In the genomic region with DNA sequence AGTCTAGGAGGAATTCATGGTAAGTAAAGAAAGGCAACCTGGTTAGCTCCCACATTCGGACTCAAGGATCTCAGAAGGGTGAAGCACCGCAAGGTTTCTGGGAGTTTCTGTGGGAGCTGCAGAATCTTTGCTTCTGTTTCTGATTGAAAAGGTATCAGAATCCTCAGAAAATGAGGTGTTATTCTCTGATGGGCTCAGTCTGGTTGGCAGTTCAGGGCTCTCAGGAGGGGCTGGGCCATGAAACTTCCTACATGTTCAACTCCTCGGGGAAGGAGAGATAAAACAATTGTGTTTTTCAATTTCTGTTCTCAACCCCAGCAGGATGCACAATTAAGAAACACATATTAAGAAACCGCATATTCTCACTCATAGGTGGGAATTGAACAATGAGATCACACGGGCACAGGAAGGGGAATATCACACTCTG, we compare ENCODE assay signal across 31 cellular contexts. TPM values are rescaled to one million over a fixed set of nuclear protein-coding genes. Genes with fewer than 3 reads are reported as not detected.
DNase-seq lines count a peak whose midpoint lies in the region; ATAC-seq, FAIRE-seq and TF ChIP-seq lines count a peak whose summit lies in the region.
"Had no signal": no experiment of that assay in that cellular context is flagged by ENCODE, and none has a peak within 500 bp of the region (broad histone marks: within the 10 kb centered on the region; RNA-seq: fewer than 3 reads in every experiment).

No MANE protein-coding gene starts in this region.

- H3K27me3 ChIP-seq in breast epithelium (no peaks in the 10 kb centered on the region), PC-9 (ENCODE audit: insufficient read depth, low read depth) (no peaks in the 10 kb centered on the region), esophagus muscularis mucosa (no peaks in the 10 kb centered on the region)
- H3K27me3 ChIP-seq: cardiac muscle cell, esophagus squamous epithelium, thyroid gland had no signal

- H3K4me3 ChIP-seq in breast epithelium (no peak overlapping the region), PC-9 (no peak overlapping the region), esophagus muscularis mucosa (no peak overlapping the region)
- H3K4me3 ChIP-seq: cardiac muscle cell, coronary artery, esophagus squamous epithelium, thyroid gland had no signal

- no peaks in the 10 kb centered on the region for H3K9me3 Mint-ChIP-seq in MCF 10A (ENCODE audit: unreplicated experiment)
- H3K9me3 Mint-ChIP-seq: naive thymus-derived CD8-positive, alpha-beta T cell; stimulated activated naive CD8-positive, alpha-beta T cell treated with anti-CD3 and anti-CD28 coated beads, Interleukin-15, Interleukin-2, amounts not matched to agents 100 ng/mL and 50 ng/mL, for 24 hours had no signal

- H3K36me3 ChIP-seq in breast epithelium, result no peaks in the 10 kb centered on the region
- no peaks in the 10 kb centered on the region for H3K36me3 ChIP-seq in PC-9 (ENCODE audit: low read depth)
- no peaks in the 10 kb centered on the region for H3K36me3 ChIP-seq in esophagus muscularis mucosa
- H3K36me3 ChIP-seq: cardiac muscle cell, esophagus squamous epithelium, thyroid gland had no signal

- no peaks in the 10 kb centered on the region for H3K4me1 Mint-ChIP-seq in MCF 10A (ENCODE audit: insufficient read depth, unreplicated experiment)
- H3K4me1 Mint-ChIP-seq: B cell; naive thymus-derived CD8-positive, alpha-beta T cell had no signal

- no peaks in the 10 kb centered on the region for H3K27me3 Mint-ChIP-seq in MCF 10A (ENCODE audit: insufficient read depth, unreplicated experiment)
- H3K27me3 Mint-ChIP-seq: activated naive CD8-positive, alpha-beta T cell; B cell; naive thymus-derived CD8-positive, alpha-beta T cell; stimulated activated naive CD8-positive, alpha-beta T cell treated with anti-CD3 and anti-CD28 coated beads, Interleukin-15, Interleukin-2, amounts not matched to agents 100 ng/mL and 50 ng/mL, for 24 hours had no signal

- no peaks in the 10 kb centered on the region for H3K36me3 Mint-ChIP-seq in MCF 10A (ENCODE audit: insufficient read depth, unreplicated experiment)
- H3K36me3 Mint-ChIP-seq: activated naive CD8-positive, alpha-beta T cell; naive thymus-derived CD8-positive, alpha-beta T cell had no signal

- DNase-seq in MCF 10A (ENCODE audit: unreplicated experiment) (peak; percentile 1), breast epithelium (ENCODE audit: low spot score in 2 of 2) (no peak), PC-9 (peak in 1 of 2 experiments; percentile 12), esophagus muscularis mucosa (ENCODE audit: extremely low spot score) (peak; percentile 64), renal cortical epithelial cell (ENCODE audit: low read depth) (peak; percentile 0), GM13977 (ENCODE audit: low spot score) (no peak), HTR-8/SVneo (ENCODE audit: insufficient read length, low spot score) (no peak)
- DNase-seq: 8988T; activated CD4-positive, alpha-beta T cell treated with anti-CD3 and anti-CD28 coated beads for 1 hour; activated T-cell treated with anti-CD3 and anti-CD28 coated beads for 4 hours; anterior cingulate cortex; esophagus squamous epithelium; left ventricle myocardium superior; naive thymus-derived CD8-positive, alpha-beta T cell; NCI-H1048; NCI-H1694; NCI-H510A; NK-92 treated with Interleukin-12 subunit alpha and Interleukin-12 subunit beta, amount 100 ng/mL, for 24 hours; SIG-M5; T-helper 1 cell; thyroid gland had no signal

- H3F3A ChIP-seq in PC-9 (ENCODE audit: insufficient read depth, low read depth), result no peaks in the 10 kb centered on the region

- intact Hi-C loops in MCF 10A (cut with micrococcal nuclease), result no loop called here
- intact Hi-C loops in breast epithelium (cut with DNase I; ENCODE audit: low total_unique reads), result no loop called here
- intact Hi-C loops in PC-9 (cut with micrococcal nuclease; ENCODE audit: unreplicated experiment), result no loop called here
- intact Hi-C loops in esophagus muscularis mucosa (cut with DNase I), result no loop called here

- in situ Hi-C loops in GM13977 (cut with MboI; ENCODE audit: low pct_unique_long_range_greater_than_20kb, low sequenced_read_pairs, unreplicated experiment), result no loop called here

- 76% methylated on average over 5 of the region's 5 CpGs for WGBS in esophagus muscularis mucosa

- TF ChIP-seq CTCF in MCF 10A (IDR thresholded peaks at IDR 0.05; ENCODE audit: unreplicated experiment), result no peak
- TF ChIP-seq CTCF in breast epithelium (IDR thresholded peaks at IDR 0.05), result no peak
- no peak for TF ChIP-seq CTCF in PC-9 (conservative IDR thresholded peaks at IDR 0.05)
- no peak for TF ChIP-seq CTCF in esophagus muscularis mucosa (IDR thresholded peaks at IDR 0.05)
- TF ChIP-seq CTCF in GM13977 (IDR thresholded peaks at IDR 0.05; ENCODE audit: extremely low read depth, insufficient read depth, missing control alignments), result no peak

- no peak for TF ChIP-seq EP300 in esophagus muscularis mucosa (IDR thresholded peaks at IDR 0.05)

- no TSS peak for BruUV-seq in MCF 10A (replicated peaks; lab: Mats Ljungman, UMichigan)
- no TSS peak for BruUV-seq in PC-9 (replicated peaks; lab: Mats Ljungman, UMichigan)

- no peak overlapping the region for H3K27ac Mint-ChIP-seq in MCF 10A (ENCODE audit: low read depth, unreplicated experiment)
- H3K27ac Mint-ChIP-seq: activated naive CD8-positive, alpha-beta T cell; B cell; naive thymus-derived CD8-positive, alpha-beta T cell; stimulated activated naive CD8-positive, alpha-beta T cell treated with anti-CD3 and anti-CD28 coated beads, Interleukin-15, Interleukin-2, amounts not matched to agents 100 ng/mL and 50 ng/mL, for 24 hours had no signal

- TF ChIP-seq POLR2A in breast epithelium (IDR thresholded peaks at IDR 0.05), result no peak
- TF ChIP-seq POLR2A in esophagus muscularis mucosa (IDR thresholded peaks at IDR 0.05; ENCODE audit: low read depth), result no peak

- H3K4me1 ChIP-seq in breast epithelium, result no peaks in the 10 kb centered on the region
- peaks cover 10% of the 10 kb centered on the region for H3K4me1 ChIP-seq in PC-9 (replicated peaks; ENCODE audit: insufficient read depth)
- H3K4me1 ChIP-seq in esophagus muscularis mucosa, result no peaks in the 10 kb centered on the region
- H3K4me1 ChIP-seq: esophagus squamous epithelium, thyroid gland had no signal

- H3K9me2 ChIP-seq in PC-9 (ENCODE audit: insufficient read depth), result no peaks in the 10 kb centered on the region

- no peak for FAIRE-seq in HTR-8/SVneo (lab: Jason Lieb, UNC)
- FAIRE-seq: frontal cortex, G401.6, TTC549 had no signal

- CTCF ChIA-PET in MCF 10A (lab: Yijun Ruan, JAX) (interaction anchor here (0.6 kb wide), 1 partner anchor 1177 kb away, joined by 3 read pairs; no protein-coding TSS in a partner anchor), PC-9 (lab: Charles Lee) (no interaction called here)

- no peak overlapping the region for H3K4me3 Mint-ChIP-seq in MCF 10A (ENCODE audit: unreplicated experiment)
- H3K4me3 Mint-ChIP-seq: activated naive CD8-positive, alpha-beta T cell; B cell; naive thymus-derived CD8-positive, alpha-beta T cell; stimulated activated naive CD8-positive, alpha-beta T cell treated with anti-CD3 and anti-CD28 coated beads, Interleukin-15, Interleukin-2, amounts not matched to agents 100 ng/mL and 50 ng/mL, for 24 hours had no signal

- no peak for ATAC-seq in SK-N-SH treated with all-trans-retinoic acid at 6 μM for 48 hours
- ATAC-seq: left ventricle myocardium superior; naive thymus-derived CD8-positive, alpha-beta T cell had no signal

- POLR2A ChIA-PET in MCF 10A (lab: Yijun Ruan, JAX) (interaction anchor here (0.6 kb wide), 1 partner anchor 1984 kb away, joined by 3 read pairs; no protein-coding TSS in a partner anchor), PC-9 (lab: Charles Lee; ENCODE audit: unreplicated experiment) (no interaction called here)

- H3K4me2 ChIP-seq in PC-9, result peak overlapping the region; percentile 48

- H3K79me2 ChIP-seq in PC-9 (ENCODE audit: low read depth), result no peaks in the 10 kb centered on the region

- no peak overlapping the region for H2AFZ ChIP-seq in PC-9

- no peaks in the 10 kb centered on the region for H4K20me1 ChIP-seq in PC-9 (ENCODE audit: insufficient read depth)

- no peak overlapping the region for H3K27ac ChIP-seq in breast epithelium
- H3K27ac ChIP-seq in PC-9, result no peak overlapping the region
- H3K27ac ChIP-seq in esophagus muscularis mucosa (replicated peaks in 1 of 4), result no peak overlapping the region
- H3K27ac ChIP-seq: cardiac muscle cell, coronary artery, esophagus squamous epithelium, thyroid gland had no signal

- H3K9me3 ChIP-seq in breast epithelium, result no peaks in the 10 kb centered on the region
- H3K9me3 ChIP-seq in PC-9 (ENCODE audit: insufficient read depth, low read depth), result no peaks in the 10 kb centered on the region
- no peaks in the 10 kb centered on the region for H3K9me3 ChIP-seq in esophagus muscularis mucosa
- H3K9me3 ChIP-seq: esophagus squamous epithelium, thyroid gland had no signal

RNA-seq across cellular contexts. Expression of a gene that starts 9.1 kb away (rescaled TPM):
- total RNA-seq in MCF 10A (2022) (10.0 and 13.6 TPM in 2 replicates), breast epithelium (10 to 100 TPM in 2 of 3 donors, 1 to 10 TPM in 1; 4.2 to 59.0 (median 14.7) TPM), PC-9 (2021) (6.0 and 7.6 TPM in 2 replicates), esophagus muscularis mucosa (1 to 10 TPM in 3 of 4 donors, not detected in 1; 1.2 to 2.3 (median 2.1) TPM), renal cortical epithelial cell (1.7 and 5.6 TPM in 2 replicates)
- total RNA-seq: frontal cortex, skeletal muscle tissue had no signal

RNA-seq across cellular contexts. Expression of a gene that starts 13.6 kb away (rescaled TPM):
- total RNA-seq in MCF 10A (2022) (0.96 and 2.6 TPM in 2 replicates), breast epithelium (1 to 10 TPM in 2 of 3 donors, under 1 TPM in 1; 0.48 to 4.3 (median 2.9) TPM), PC-9 (2021) (7.2 and 9.9 TPM in 2 replicates), esophagus muscularis mucosa (1 to 10 TPM in 1 of 4 donors, under 1 TPM in 2, not detected in 1; 0.42 to 1.5 (median 0.71) TPM), renal cortical epithelial cell (2.3 and 3.9 TPM in 2 replicates)
- total RNA-seq: cardiac muscle cell, left ventricle myocardium superior, skeletal muscle tissue had no signal

RNA-seq across cellular contexts. Expression of a gene that starts 16.1 kb away (rescaled TPM):
- total RNA-seq in MCF 10A (2022) (not detected in 2 replicates), breast epithelium (under 1 TPM; under 0.01 to 0.66 (median 0.15) TPM), PC-9 (2021) (not detected in 2 replicates), esophagus muscularis mucosa (under 1 TPM in 2 of 4 donors, not detected in 2; 0.11 to 0.19 TPM), renal cortical epithelial cell (0.15 TPM in 1 of 2 replicates, not detected in the other)
- total RNA-seq: cardiac muscle cell, left ventricle myocardium superior had no signal

RNA-seq across cellular contexts. Expression of a gene that starts 56.7 kb away (rescaled TPM):
- total RNA-seq in MCF 10A (2022), result not detected in 2 replicates
- under 1 TPM; 0.15 to 0.33 (median 0.32) TPM for total RNA-seq in breast epithelium
- total RNA-seq in PC-9 (2021), result not detected in 2 replicates
- under 1 TPM in 3 of 4 donors, not detected in 1; 0.17 to 0.26 (median 0.17) TPM for total RNA-seq in esophagus muscularis mucosa
- total RNA-seq in renal cortical epithelial cell, result 0.05 TPM in 1 of 2 replicates, not detected in the other
- total RNA-seq: B cell; cardiac muscle cell; esophagus squamous epithelium; frontal cortex; left ventricle myocardium superior; naive thymus-derived CD8-positive, alpha-beta T cell had no signal

RNA-seq across cellular contexts. Expression of a gene that starts 59.9 kb away (rescaled TPM):
- 0.93 TPM in 1 of 2 replicates, not detected in the other for total RNA-seq in MCF 10A (2022)
- total RNA-seq in breast epithelium, result 10 to 100 TPM in 2 of 3 donors, 1 to 10 TPM in 1; 4.3 to 31.8 (median 15.4) TPM
- total RNA-seq in PC-9 (2021), result 27.6 and 29.6 TPM in 2 replicates
- 1 to 10 TPM; 1.5 to 4.0 (median 1.8) TPM for total RNA-seq in esophagus muscularis mucosa
- 22.4 and 25.0 TPM in 2 replicates for total RNA-seq in renal cortical epithelial cell

Comparison
In these comparisons a context has a peak if more than half of its experiments do, and no peak if none do; other contexts are left out.
1. DNase-seq: peak in MCF 10A (single experiment), esophagus muscularis mucosa (single experiment) and renal cortical epithelial cell (single experiment); none in breast epithelium (0 of 2), GM13977 (single experiment) and HTR-8/SVneo (single experiment).